In the genomic region with DNA sequence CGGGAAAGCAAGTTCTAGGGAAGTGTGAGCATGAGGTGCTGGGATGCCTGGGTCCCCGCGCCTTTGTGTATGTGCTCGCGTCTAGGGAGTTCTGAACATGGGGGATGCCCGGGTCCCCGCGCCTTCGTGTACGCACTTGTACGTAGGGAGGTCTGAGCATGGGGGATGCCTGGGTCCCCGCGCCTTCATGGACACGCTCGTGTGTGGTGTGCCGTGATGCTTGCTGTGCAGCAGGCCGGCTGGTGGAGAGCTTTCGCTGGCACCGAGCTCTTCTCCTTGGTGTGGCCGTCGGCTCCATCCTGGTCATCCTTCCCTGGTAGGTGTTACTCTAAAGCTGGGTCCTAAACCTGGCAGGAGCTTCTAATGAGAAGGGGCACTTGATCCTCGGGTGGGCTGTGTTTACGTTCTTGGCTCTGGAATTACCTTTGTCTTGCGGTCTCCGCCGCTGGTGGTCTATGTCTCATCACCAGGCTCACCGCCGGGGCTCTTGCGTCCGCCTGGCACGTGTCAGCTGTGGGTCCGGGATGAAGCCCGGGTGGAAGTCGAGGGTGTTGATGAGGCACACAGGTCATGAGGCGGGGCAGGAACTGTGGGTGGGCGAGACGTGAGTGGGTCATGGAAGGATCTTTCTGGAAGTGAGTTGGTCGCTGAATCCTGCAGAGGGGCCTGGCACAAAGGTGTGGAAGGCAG, we compare ENCODE assay signal across 33 cellular contexts.
DNase-seq lines count a peak whose midpoint lies in the region; ATAC-seq, FAIRE-seq and TF ChIP-seq lines count a peak whose summit lies in the region.
"Had no signal": no experiment of that assay in that cellular context is flagged by ENCODE, and none has a peak within 500 bp of the region (broad histone marks: within the 10 kb centered on the region; RNA-seq: fewer than 3 reads in every experiment).

No MANE protein-coding gene starts in this region.

- no peak overlapping the region for H2BK5ac ChIP-seq in trophoblast cell (ENCODE audit: low read depth, low read length, poor library complexity)

- H3K4me3 Mint-ChIP-seq in GM23338 (no peak overlapping the region; the same call in 2 of the 3 replicates), HFFc6 (no peak overlapping the region), immature natural killer cell (no peak overlapping the region)
- H3K4me3 Mint-ChIP-seq: activated T-helper 1 cell treated with anti-CD3 and anti-CD28 coated beads, Interleukin-12 subunit alpha, Interleukin-12 subunit beta, Interleukin-2, Interleukin-4 antibody, amounts not matched to agents 30 ng/mL and 10 ng/mL and 1 ng/mL, durations not matched to agents 14 hours and 24 hours and 36 hours; mesothelial cell of epicardium; T-helper 1 cell treated with Interleukin-12 subunit alpha and Interleukin-12 subunit beta and Interleukin-4 antibody, amounts not matched to agents 30 μg/mL and 1 μg/mL, for 36 hours had no signal

- H3K4me2 ChIP-seq in GM23338 = no peak overlapping the region
- H3K4me2 ChIP-seq in trophoblast cell (ENCODE audit: low read length) = no peak overlapping the region
- H3K4me2 ChIP-seq: hepatocyte had no signal

- no peak for FAIRE-seq in GM19239 (lab: Jason Lieb, UNC)
- FAIRE-seq: TTC549 had no signal

- peak overlapping the region; percentile 1 for H2AK5ac ChIP-seq in trophoblast cell (ENCODE audit: low read length)

- no peak overlapping the region for H3K9ac ChIP-seq in trophoblast cell (ENCODE audit: low read length)

- H3K9me3 Mint-ChIP-seq in GM23338 (no peaks in the 10 kb centered on the region; the same call in 2 of the 3 replicates), HFFc6 (no peaks in the 10 kb centered on the region; the same call in 1 of the 2 replicates), immature natural killer cell (no peaks in the 10 kb centered on the region)
- H3K9me3 Mint-ChIP-seq: activated T-helper 1 cell treated with anti-CD3 and anti-CD28 coated beads, Interleukin-12 subunit alpha, Interleukin-12 subunit beta, Interleukin-2, Interleukin-4 antibody, amounts not matched to agents 30 ng/mL and 10 ng/mL and 1 ng/mL, durations not matched to agents 14 hours and 24 hours and 36 hours; mesothelial cell of epicardium; naive B cell; T-helper 1 cell treated with Interleukin-12 subunit alpha and Interleukin-12 subunit beta and Interleukin-4 antibody, amounts not matched to agents 30 μg/mL and 1 μg/mL, for 36 hours had no signal

- H3K9me2 ChIP-seq in GM23338 (ENCODE audit: insufficient read depth) = no peaks in the 10 kb centered on the region

- no peak for TF ChIP-seq CTCF in GM23338 (conservative IDR thresholded peaks at IDR 0.05; ENCODE audit: low read depth in 2 of 2)
- TF ChIP-seq CTCF in HFFc6 (IDR thresholded peaks at IDR 0.05) = no peak
- TF ChIP-seq CTCF in coronary artery (IDR thresholded peaks at IDR 0.05) = no peak
- TF ChIP-seq CTCF in tibial nerve (IDR thresholded peaks at IDR 0.05) = no peak

- no peak overlapping the region for H4K12ac ChIP-seq in trophoblast cell (ENCODE audit: low read depth, low read length)

- H3F3A ChIP-seq in GM23338 (replicated peaks; ENCODE audit: low read depth) = peaks cover 58% of the 10 kb centered on the region

- peaks cover 4% of the 10 kb centered on the region; the same call in 1 of the 2 replicates for H3K36me3 ChIP-seq in GM23338 (ENCODE audit: insufficient read depth)
- H3K36me3 ChIP-seq in trophoblast cell (ENCODE audit: control insufficient read depth in 1 of 2, insufficient read depth in 2 of 2, low read length in 2 of 2) = peaks cover 22 to 28% of the 10 kb centered on the region in 2 experiments
- peaks cover 0 to 61% (median 0%) of the 10 kb centered on the region in 3 donors for H3K36me3 ChIP-seq in tibial nerve
- H3K36me3 ChIP-seq: HAP-1 had no signal

- no peak overlapping the region for H2BK12ac ChIP-seq in trophoblast cell (ENCODE audit: low read length)

- H3K27me3 Mint-ChIP-seq in GM23338 (ENCODE audit: insufficient read depth, low read depth, poor library complexity) (peaks cover 22% of the 10 kb centered on the region), HFFc6 (ENCODE audit: insufficient read depth) (peaks cover 10% of the 10 kb centered on the region; the same call in 1 of the 2 replicates), immature natural killer cell (ENCODE audit: low read depth in 3 of 3) (peaks cover 0 to 2% (median 0%) of the 10 kb centered on the region in 3 donors)
- H3K27me3 Mint-ChIP-seq: naive B cell had no signal

- no peaks in the 10 kb centered on the region for H3K9me3 ChIP-seq in trophoblast cell (ENCODE audit: insufficient read depth, low read depth, low read length)
- no peaks in the 10 kb centered on the region for H3K9me3 ChIP-seq in tibial nerve
- H3K9me3 ChIP-seq: HAP-1, suprapubic skin had no signal

- no peak for TF ChIP-seq EP300 in tibial nerve (IDR thresholded peaks at IDR 0.05)

- no peaks in the 10 kb centered on the region for H3K79me1 ChIP-seq in trophoblast cell (ENCODE audit: low read length)

- no peak overlapping the region for H4K8ac ChIP-seq in trophoblast cell (ENCODE audit: low read depth, low read length)

- H3K14ac ChIP-seq in trophoblast cell (ENCODE audit: low read length) = no peak overlapping the region

- H3K79me2 ChIP-seq in GM23338 (replicated peaks; ENCODE audit: insufficient read depth) (peaks cover 97% of the 10 kb centered on the region), trophoblast cell (ENCODE audit: control insufficient read depth, insufficient read depth, low read length, poor library complexity) (peaks cover 3% of the 10 kb centered on the region)

- H3K23ac ChIP-seq in trophoblast cell (ENCODE audit: low read length) = no peak overlapping the region

- ATAC-seq in GM23338 (no peak), GM21515 (IDR thresholded peaks at IDR 0.05; ENCODE audit: unreplicated experiment) (no peak)
- ATAC-seq: left colon had no signal

- H3K36me3 Mint-ChIP-seq in GM23338 (ENCODE audit: low read depth) = peaks cover 67% of the 10 kb centered on the region
- peaks cover 31% of the 10 kb centered on the region for H3K36me3 Mint-ChIP-seq in HFFc6 (ENCODE audit: low read depth)
- peaks cover 4 to 11% (median 10%) of the 10 kb centered on the region in 3 donors for H3K36me3 Mint-ChIP-seq in immature natural killer cell

- no peak overlapping the region for H2BK120ac ChIP-seq in trophoblast cell (ENCODE audit: insufficient read depth, low read length, poor library complexity)

- H3K27ac Mint-ChIP-seq in GM23338 (peak overlapping the region; percentile 69; the same call in 1 of the 2 replicates), HFFc6 (peak overlapping the region; percentile 33), immature natural killer cell (peak overlapping the region in 4 of 6 donors; percentile 40 to 64 (median 58))
- H3K27ac Mint-ChIP-seq: activated T-helper 1 cell treated with anti-CD3 and anti-CD28 coated beads, Interleukin-12 subunit alpha, Interleukin-12 subunit beta, Interleukin-2, Interleukin-4 antibody, amounts not matched to agents 30 ng/mL and 10 ng/mL and 1 ng/mL, durations not matched to agents 14 hours and 24 hours and 36 hours; T-helper 1 cell treated with Interleukin-12 subunit alpha and Interleukin-12 subunit beta and Interleukin-4 antibody, amounts not matched to agents 30 μg/mL and 1 μg/mL, for 36 hours had no signal

- H3K27ac ChIP-seq in GM23338 (ENCODE audit: low read depth) = peak overlapping the region; percentile 72; the same call in 1 of the 2 replicates
- no peak overlapping the region for H3K27ac ChIP-seq in trophoblast cell (ENCODE audit: low read depth, low read length)
- H3K27ac ChIP-seq in coronary artery = peak overlapping the region in 1 of 2 donors; percentile 93
- H3K27ac ChIP-seq in tibial nerve = no peak overlapping the region
- H3K27ac ChIP-seq: brain microvascular endothelial cell, dorsolateral prefrontal cortex, hepatocyte, suprapubic skin had no signal

- no peak for TF ChIP-seq POLR2A in tibial nerve (IDR thresholded peaks at IDR 0.05)

- H3K27me3 ChIP-seq in GM23338 (ENCODE audit: insufficient read depth) (no peaks in the 10 kb centered on the region), trophoblast cell (ENCODE audit: insufficient read depth, low read length) (no peaks in the 10 kb centered on the region), tibial nerve (no peaks in the 10 kb centered on the region)
- H3K27me3 ChIP-seq: brain microvascular endothelial cell, dorsolateral prefrontal cortex, hepatocyte, suprapubic skin had no signal

- peak overlapping the region; percentile 53 for H3K4ac ChIP-seq in trophoblast cell (ENCODE audit: low read depth, low read length)

- no peak overlapping the region for H3K4me3 ChIP-seq in GM23338
- no peak overlapping the region for H3K4me3 ChIP-seq in trophoblast cell (ENCODE audit: low read depth, low read length)
- no peak overlapping the region for H3K4me3 ChIP-seq in coronary artery
- no peak overlapping the region for H3K4me3 ChIP-seq in tibial nerve
- H3K4me3 ChIP-seq: dorsolateral prefrontal cortex, HAP-1, hepatocyte, skin epidermis, suprapubic skin had no signal

- no CpG with 5 or more reads among the region's 38 CpGs for WGBS in trophoblast cell (ENCODE audit: extremely low coverage, insufficient coverage, insufficient read length)
- WGBS in tibial nerve, 2 donors = 89 to 95% methylated on average over 38 of the region's 38 CpGs

- no peak overlapping the region for H4K91ac ChIP-seq in trophoblast cell (ENCODE audit: low read depth, low read length)

- DNase-seq in GM23338 (ENCODE audit: low spot score) (no peak), HFFc6 (no peak), immature natural killer cell (no peak), trophoblast cell (no peak), coronary artery (ENCODE audit: low spot score) (no peak), tibial nerve (ENCODE audit: low spot score in 2 of 2) (no peak), GM19239 (ENCODE audit: insufficient read length, low spot score) (no peak)
- DNase-seq: activated CD4-positive, alpha-beta T cell treated with anti-CD3 and anti-CD28 coated beads, Interleukin-2, amount 50 U/mL, for 48 hours; activated naive CD4-positive, alpha-beta T cell treated with anti-CD3 and anti-CD28 coated beads, Interleukin-2, amount 50 U/mL, for 16 hours; amygdala; brain microvascular endothelial cell; C1 segment of cervical spinal cord; DMS153; foreskin melanocyte; left colon; naive B cell; NCI-H1092 treated with DMSO at 0.1 percent for 48 hours; NCI-H187; NCI-H2171; NCI-H510A treated with DMSO at 0.1 percent for 48 hours; nucleus accumbens; OCI-M1; stimulated activated naive CD4-positive, alpha-beta T cell treated with Interleukin-2 at 50 U/mL for 16 hours had no signal

- H3K18ac ChIP-seq in trophoblast cell (ENCODE audit: low read length) = peak overlapping the region; percentile 13

- H4K20me1 ChIP-seq in GM23338 (replicated peaks; ENCODE audit: insufficient read depth) = peaks cover 48% of the 10 kb centered on the region

- H3K4me1 Mint-ChIP-seq in GM23338 (peaks cover 17% of the 10 kb centered on the region), HFFc6 (ENCODE audit: low read depth) (peaks cover 65% of the 10 kb centered on the region), immature natural killer cell (peaks cover 55 to 63% of the 10 kb centered on the region in 2 donors)

- H2AFZ ChIP-seq in GM23338 = no peak overlapping the region
- no peak overlapping the region for H2AFZ ChIP-seq in trophoblast cell (ENCODE audit: insufficient read depth, low read length, poor library complexity)
- H2AFZ ChIP-seq: hepatocyte had no signal

- H3K4me1 ChIP-seq in GM23338 (ENCODE audit: insufficient read depth) = peaks cover 5% of the 10 kb centered on the region; the same call in 1 of the 2 replicates
- H3K4me1 ChIP-seq in trophoblast cell (ENCODE audit: control insufficient read depth in 1 of 2, insufficient read depth in 2 of 2, low read length in 2 of 2) = peaks cover 23 to 26% of the 10 kb centered on the region in 2 experiments
- H3K4me1 ChIP-seq in tibial nerve = peaks cover 0 to 23% (median 0%) of the 10 kb centered on the region in 4 donors
- H3K4me1 ChIP-seq: HAP-1 had no signal
